Comparison of ENCODE assay signal across 8 cellular contexts in genomic region chr11:63680842-63681207, GRCh38. TPM values are rescaled to one million over a fixed set of nuclear protein-coding genes. Genes with fewer than 3 reads are reported as not detected.
A peak's percentile ranks its signal among the peaks of the same experiment; 100 is the strongest.
DNase-seq lines count a peak whose midpoint lies in the region; ATAC-seq and TF ChIP-seq lines count a peak whose summit lies in the region.

No MANE protein-coding gene starts in this region.

- H3K27me3 ChIP-seq in gastroesophageal sphincter, result no peaks in the 10 kb centered on the region

- no peak for TF ChIP-seq CTCF in gastroesophageal sphincter (IDR thresholded peaks at IDR 0.05)
- TF ChIP-seq CTCF in retinal pigment epithelial cell (conservative IDR thresholded peaks at IDR 0.05; ENCODE audit: low read depth, low read length), result no peak

- no peaks in the 10 kb centered on the region for H3K27me3 Mint-ChIP-seq in activated T-cell treated with anti-CD3 and anti-CD28 coated beads, Interleukin-2, amount 50 U/mL, for 24 hours

- WGBS in gastroesophageal sphincter (ENCODE audit: low coverage in 1 of 2), 2 donors, result 12 to 13% methylated on average over 9 to 10 of the region's 10 CpGs

- H3K36me3 ChIP-seq in ES-I3 (ENCODE audit: insufficient read depth, low read length), result no peaks in the 10 kb centered on the region; the same call in 1 of the 2 replicates
- H3K36me3 ChIP-seq in gastroesophageal sphincter, result no peaks in the 10 kb centered on the region

- TF ChIP-seq POLR2A in gastroesophageal sphincter (IDR thresholded peaks at IDR 0.05), result no peak

- peak overlapping the region; percentile 88 for H3K27ac Mint-ChIP-seq in activated T-cell treated with anti-CD3 and anti-CD28 coated beads, Interleukin-2, amount 50 U/mL, for 24 hours

- ATAC-seq in gastroesophageal sphincter (peak; percentile 20), GM21526 (IDR thresholded peaks at IDR 0.05; ENCODE audit: low FRiP score, unreplicated experiment) (no peak), GM21381 (IDR thresholded peaks at IDR 0.05; ENCODE audit: unreplicated experiment) (no peak)

- TF ChIP-seq EP300 in gastroesophageal sphincter (IDR thresholded peaks at IDR 0.05), result no peak

- H3K4me3 ChIP-seq in gastroesophageal sphincter (peak overlapping the region; percentile 27 to 91), retinal pigment epithelial cell (ENCODE audit: low read length) (peak overlapping the region; percentile 89)

- peaks cover 32% of the 10 kb centered on the region for H3K4me1 Mint-ChIP-seq in activated T-cell treated with anti-CD3 and anti-CD28 coated beads, Interleukin-2, amount 50 U/mL, for 24 hours (ENCODE audit: low read depth)

- peak overlapping the region; percentile 43 to 97 (median 95) for H3K27ac ChIP-seq in gastroesophageal sphincter

- H3K9ac ChIP-seq in ES-I3 (ENCODE audit: low read depth, low read length), result peak overlapping the region; percentile 92

- H3K9me3 ChIP-seq in ES-I3 (ENCODE audit: control insufficient read depth, insufficient read depth, low read length), result no peaks in the 10 kb centered on the region
- H3K9me3 ChIP-seq in gastroesophageal sphincter, result no peaks in the 10 kb centered on the region

- peak overlapping the region; percentile 86 for H3K4me3 Mint-ChIP-seq in activated T-cell treated with anti-CD3 and anti-CD28 coated beads, Interleukin-2, amount 50 U/mL, for 24 hours

- H3K4me1 ChIP-seq in ES-I3 (ENCODE audit: insufficient read depth, low read length) (peaks cover 7% of the 10 kb centered on the region), gastroesophageal sphincter (peaks cover 0 to 43% (median 12%) of the 10 kb centered on the region in 3 donors)

- H3K36me3 Mint-ChIP-seq in activated T-cell treated with anti-CD3 and anti-CD28 coated beads, Interleukin-2, amount 50 U/mL, for 24 hours (ENCODE audit: low read depth), result peaks cover 11% of the 10 kb centered on the region

- DNase-seq in HuH-7.5 (ENCODE audit: low spot score), result peak; percentile 72
- no peak for DNase-seq in activated T-cell treated with anti-CD3 and anti-CD28 coated beads, Interleukin-2, amount 50 U/mL, for 24 hours
- DNase-seq in retinal pigment epithelial cell (ENCODE audit: low read depth), result no peak
- no peak for DNase-seq in COLO829 (ENCODE audit: low spot score)

- H3K9me3 Mint-ChIP-seq in activated T-cell treated with anti-CD3 and anti-CD28 coated beads, Interleukin-2, amount 50 U/mL, for 24 hours, result no peaks in the 10 kb centered on the region

RNA-seq across cellular contexts. Expression of gene RTN3, which starts 0.5 kb away (rescaled TPM):
- total RNA-seq in gastroesophageal sphincter, result 100 to 1,000 TPM in 1 of 4 donors, 10 to 100 TPM in 3; 78.4 to 115 (median 94.2) TPM

RNA-seq across cellular contexts. Expression of gene ATL3, which starts 9.6 kb away (rescaled TPM):
- total RNA-seq in gastroesophageal sphincter, result 100 to 1,000 TPM; 155 to 221 (median 202) TPM
